Comparison of ENCODE assay signal across 20 cellular contexts in genomic region chrX:38279188-38279587, GRCh38. TPM values are rescaled to one million over a fixed set of nuclear protein-coding genes. Genes with fewer than 3 reads are reported as not detected.
"Had no signal": no experiment of that assay in that cellular context is flagged by ENCODE, and none has a peak within 500 bp of the region (broad histone marks: within the 10 kb centered on the region; RNA-seq: fewer than 3 reads in every experiment).

No MANE protein-coding gene starts in this region.

- H3K27ac ChIP-seq: body of pancreas, colonic mucosa, foreskin keratinocyte, pancreas, thoracic aorta, upper lobe of left lung had no signal

- FAIRE-seq: pancreas had no signal

- ATAC-seq: activated CD8-positive, alpha-beta memory T cell treated with anti-CD3 and anti-CD28 coated beads, Interleukin-2, amount 10 ng/mL, durations not matched to agents 7 days and 5 days; activated T-helper 17 cell treated with anti-CD3 and anti-CD28 coated beads, Interleukin-2, amount 50 U/mL, for 72 hours; body of pancreas; foreskin keratinocyte; pancreas; stimulated activated naive B cell treated with anti-CD40 and anti-IgM and Interleukin-4, amounts not matched to agents 10 μg/mL and 1 μg/mL and 100 μg/mL, for 72 hours had no signal

- H3K4me3 ChIP-seq: body of pancreas, colonic mucosa, pancreas, thoracic aorta, upper lobe of left lung had no signal

- DNase-seq: activated B cell treated with CpG ODN at 0.5 μM for 24 hours; activated CD4-positive, alpha-beta memory T cell treated with anti-CD3 and anti-CD28 coated beads, Interleukin-2, amount 10 ng/mL, durations not matched to agents 7 days and 5 days; activated CD4-positive, alpha-beta T cell treated with anti-CD3 and anti-CD28 coated beads for 4 hours; activated CD8-positive, alpha-beta memory T cell treated with anti-CD3 and anti-CD28 coated beads, Interleukin-2, amount 10 ng/mL, durations not matched to agents 7 days and 5 days; activated naive CD4-positive, alpha-beta T cell; activated naive CD8-positive, alpha-beta T cell treated with anti-CD3 and anti-CD28 coated beads, Interleukin-2, amount 10 ng/mL, durations not matched to agents 7 days and 5 days; amygdala; body of pancreas; caudate nucleus; colonic mucosa; endodermal cell; foreskin keratinocyte; kidney glomerular epithelial cell; left ventricle myocardium superior; naive B cell; pancreas; stimulated activated naive B cell treated with anti-CD40 and anti-IgM and Interleukin-4, amounts not matched to agents 10 μg/mL and 1 μg/mL and 100 μg/mL, for 72 hours; upper lobe of left lung had no signal

- H3K9me3 ChIP-seq: body of pancreas, colonic mucosa, pancreas, thoracic aorta, upper lobe of left lung had no signal

- H3K36me3 ChIP-seq: colonic mucosa, pancreas, thoracic aorta, upper lobe of left lung had no signal

- H3K4me1 ChIP-seq: body of pancreas, colonic mucosa, pancreas had no signal

- H3K27me3 ChIP-seq: body of pancreas, colonic mucosa, foreskin keratinocyte, pancreas, upper lobe of left lung had no signal

RNA-seq across cellular contexts. Expression of gene SRPX, which starts 58.5 kb away (rescaled TPM):
- total RNA-seq: activated B cell treated with CpG ODN at 0.5 μM for 24 hours had no signal
